8 cellular contexts compared by ENCODE assay signal in genomic region chr17:1590031-1590746, GRCh38. TPM values are rescaled to one million over a fixed set of nuclear protein-coding genes. Genes with fewer than 3 reads are reported as not detected.
DNase-seq lines count a peak whose midpoint lies in the region; TF ChIP-seq lines count a peak whose summit lies in the region.

No MANE protein-coding gene starts in this region.

- TF ChIP-seq CTCF in NB4 (IDR thresholded peaks at IDR 0.05; ENCODE audit: low read depth, low read length) = no peak
- no peak for TF ChIP-seq CTCF in endothelial cell (IDR thresholded peaks at IDR 0.05; ENCODE audit: unreplicated experiment)

- no peak for TF ChIP-seq POLR2A in NB4 (IDR thresholded peaks at IDR 0.05; ENCODE audit: extremely low read depth, insufficient read length)

- H3K4me1 ChIP-seq in muscle layer of duodenum (ENCODE audit: control insufficient read depth in 1 of 2, insufficient read depth in 2 of 2, low read length in 2 of 2) = peaks cover 6% of the 10 kb centered on the region in 2 donors

- peaks cover 4% of the 10 kb centered on the region for H3K4me1 Mint-ChIP-seq in endothelial cell (ENCODE audit: unreplicated experiment)

- no peaks in the 10 kb centered on the region for H3K9me3 ChIP-seq in muscle layer of duodenum (ENCODE audit: control insufficient read depth in 1 of 2, low read length in 2 of 2)

- peaks cover 4% of the 10 kb centered on the region for H3K36me3 Mint-ChIP-seq in endothelial cell (ENCODE audit: low read depth, unreplicated experiment)

- H3K4me3 ChIP-seq in NB4 (ENCODE audit: low read depth, low read length) (no peak overlapping the region), muscle layer of duodenum (ENCODE audit: low read depth in 1 of 2, low read length in 2 of 2) (no peak overlapping the region)

- no peaks in the 10 kb centered on the region for H3K9me3 Mint-ChIP-seq in endothelial cell (ENCODE audit: unreplicated experiment)

- H3K36me3 ChIP-seq in muscle layer of duodenum (ENCODE audit: control insufficient read depth in 1 of 2, insufficient read depth in 2 of 2, low read length in 2 of 2) = peaks cover 0 to 15% of the 10 kb centered on the region in 2 donors

- H3K27ac ChIP-seq in muscle layer of duodenum (ENCODE audit: low read length) = peak overlapping the region; percentile 25

- DNase-seq in GM03348 (ENCODE audit: low spot score) (peak; percentile 93), NB4 (ENCODE audit: low read depth) (peak; percentile 64), dermis microvascular lymphatic vessel endothelial cell (ENCODE audit: low read depth in 2 of 2) (peak; percentile 63 to 95), NCI-H146 treated with DMSO at 0.1 percent for 48 hours (lab: John Stamatoyannopoulos, UW; ENCODE audit: unreplicated experiment) (no peak), DMS153 treated with DMSO at 0.1 percent for 48 hours (lab: John Stamatoyannopoulos, UW; ENCODE audit: unreplicated experiment) (no peak), endothelial cell (ENCODE audit: low spot score) (no peak)
- DNase-seq in effector CD8-positive, alpha-beta T cell (lab: John Stamatoyannopoulos, UW) = no peak

- no peaks in the 10 kb centered on the region for H3K27me3 ChIP-seq in muscle layer of duodenum (ENCODE audit: low read depth, low read length)

- H3K27ac Mint-ChIP-seq in endothelial cell (ENCODE audit: unreplicated experiment) = no peak overlapping the region

- no peak overlapping the region for H3K4me3 Mint-ChIP-seq in endothelial cell (ENCODE audit: unreplicated experiment)

- peaks cover 8% of the 10 kb centered on the region for H3K27me3 Mint-ChIP-seq in endothelial cell (ENCODE audit: unreplicated experiment)

RNA-seq across cellular contexts. Expression of gene PITPNA, which starts 27.6 kb away (rescaled TPM):
- total RNA-seq in dermis microvascular lymphatic vessel endothelial cell = 15.3 and 21.4 TPM in 2 replicates
- 215 TPM for total RNA-seq in endothelial cell (ENCODE audit: unreplicated experiment)

RNA-seq across cellular contexts. Expression of gene SLC43A2, which starts 38.4 kb away (rescaled TPM):
- total RNA-seq in dermis microvascular lymphatic vessel endothelial cell = 19.4 and 36.0 TPM in 2 replicates
- 71.4 TPM for total RNA-seq in endothelial cell (ENCODE audit: unreplicated experiment)

RNA-seq across cellular contexts. Expression of gene SCARF1, which starts 55.3 kb away (rescaled TPM):
- total RNA-seq in dermis microvascular lymphatic vessel endothelial cell (80.7 and 99.4 TPM in 2 replicates), endothelial cell (ENCODE audit: unreplicated experiment) (289 TPM)

RNA-seq across cellular contexts. Expression of gene RILP, which starts 59.5 kb away (rescaled TPM):
- total RNA-seq in dermis microvascular lymphatic vessel endothelial cell (10.6 and 10.9 TPM in 2 replicates), endothelial cell (ENCODE audit: unreplicated experiment) (14.2 TPM)

Comparison
In these comparisons a context has a peak if more than half of its experiments do, and no peak if none do; other contexts are left out.
1. DNase-seq: peak in GM03348 (single experiment), NB4 (single experiment) and dermis microvascular lymphatic vessel endothelial cell (2 of 2); none in effector CD8-positive, alpha-beta T cell (single experiment), NCI-H146 treated with DMSO at 0.1 percent for 48 hours (single experiment), DMS153 treated with DMSO at 0.1 percent for 48 hours (single experiment) and endothelial cell (single experiment).